Comparison of ENCODE assay signal across 11 cellular contexts in genomic region chr4:153792893-153793227, GRCh38. TPM values are rescaled to one million over a fixed set of nuclear protein-coding genes. Genes with fewer than 3 reads are reported as not detected.
DNase-seq lines count a peak whose midpoint lies in the region; ATAC-seq, FAIRE-seq and TF ChIP-seq lines count a peak whose summit lies in the region.
"Had no signal": no experiment of that assay in that cellular context is flagged by ENCODE, and none has a peak within 500 bp of the region (broad histone marks: within the 10 kb centered on the region; RNA-seq: fewer than 3 reads in every experiment).

No MANE protein-coding gene starts in this region.

- H3K4me1 Mint-ChIP-seq in activated CD4-positive, alpha-beta T cell treated with anti-CD3 and anti-CD28 coated beads, Interleukin-2, amount 10 ng/mL, durations not matched to agents 7 days and 5 days: peaks cover 31% of the 10 kb centered on the region
- peaks cover 12% of the 10 kb centered on the region for H3K4me1 Mint-ChIP-seq in astrocyte (ENCODE audit: low read depth, unreplicated experiment)
- peaks cover 55% of the 10 kb centered on the region for H3K4me1 Mint-ChIP-seq in stimulated activated naive CD8-positive, alpha-beta T cell treated with anti-CD3 and anti-CD28 coated beads, Interleukin-15, amount 100 ng/mL, for 72 hours

- POLR2A ChIA-PET in activated CD4-positive, alpha-beta T cell treated with anti-CD3 and anti-CD28 coated beads, Interleukin-2, amount 10 ng/mL, durations not matched to agents 7 days and 5 days (lab: Charles Lee): no interaction called here

- H3K79me2 ChIP-seq in astrocyte (ENCODE audit: insufficient read depth, low read length): no peaks in the 10 kb centered on the region

- CTCF ChIA-PET in activated CD4-positive, alpha-beta T cell treated with anti-CD3 and anti-CD28 coated beads, Interleukin-2, amount 10 ng/mL, durations not matched to agents 7 days and 5 days (lab: Charles Lee): no interaction called here

- H2AFZ ChIP-seq in astrocyte (ENCODE audit: low read depth, low read length): peak overlapping the region; percentile 64

- no peak overlapping the region for H3K27ac Mint-ChIP-seq in activated CD4-positive, alpha-beta T cell treated with anti-CD3 and anti-CD28 coated beads, Interleukin-2, amount 10 ng/mL, durations not matched to agents 7 days and 5 days
- peak overlapping the region; percentile 47 for H3K27ac Mint-ChIP-seq in astrocyte (ENCODE audit: unreplicated experiment)
- H3K27ac Mint-ChIP-seq in stimulated activated naive CD8-positive, alpha-beta T cell treated with anti-CD3 and anti-CD28 coated beads, Interleukin-15, amount 100 ng/mL, for 72 hours: no peak overlapping the region

- no peak for ATAC-seq in stimulated activated naive CD8-positive, alpha-beta T cell treated with anti-CD3 and anti-CD28 coated beads, Interleukin-15, amount 100 ng/mL, for 72 hours
- no peak for ATAC-seq in HG02870 (IDR thresholded peaks at IDR 0.05; ENCODE audit: unreplicated experiment)
- ATAC-seq in activated CD4-positive, CD25-positive, alpha-beta regulatory T cell treated with anti-CD3 and anti-CD28 coated beads, Interleukin-2, amount 50 U/mL, for 24 hours: no peak

- H3K4me3 Mint-ChIP-seq in activated CD4-positive, alpha-beta T cell treated with anti-CD3 and anti-CD28 coated beads, Interleukin-2, amount 10 ng/mL, durations not matched to agents 7 days and 5 days: peak overlapping the region; percentile 33
- H3K4me3 Mint-ChIP-seq in astrocyte (ENCODE audit: unreplicated experiment): peak overlapping the region; percentile 57
- H3K4me3 Mint-ChIP-seq in stimulated activated naive CD8-positive, alpha-beta T cell treated with anti-CD3 and anti-CD28 coated beads, Interleukin-15, amount 100 ng/mL, for 72 hours: peak overlapping the region; percentile 81 to 85

- no peak for DNase-seq in activated CD4-positive, alpha-beta T cell treated with anti-CD3 and anti-CD28 coated beads, Interleukin-2, amount 10 ng/mL, durations not matched to agents 7 days and 5 days
- no peak for DNase-seq in activated CD4-positive, alpha-beta T cell treated with anti-CD3 and anti-CD28 coated beads, Interleukin-2, amount 50 U/mL, for 4 hours
- DNase-seq in astrocyte (ENCODE audit: low read depth) (no peak), islet precursor cell (peak; percentile 65), cerebellum (ENCODE audit: low spot score) (no peak)
- no peak for DNase-seq in stimulated activated naive CD8-positive, alpha-beta T cell treated with anti-CD3 and anti-CD28 coated beads, Interleukin-15, amount 100 ng/mL, for 72 hours
- DNase-seq: amniotic stem cell, GF-D8 had no signal

- no peak overlapping the region for H3K9ac ChIP-seq in astrocyte (ENCODE audit: low read length)

- H3K4me1 ChIP-seq in astrocyte (ENCODE audit: insufficient read depth, low read length): peaks cover 17% of the 10 kb centered on the region
- H3K4me1 ChIP-seq: A549 had no signal

- H3K9me3 Mint-ChIP-seq in activated CD4-positive, alpha-beta T cell treated with anti-CD3 and anti-CD28 coated beads, Interleukin-2, amount 10 ng/mL, durations not matched to agents 7 days and 5 days: no peaks in the 10 kb centered on the region
- no peaks in the 10 kb centered on the region for H3K9me3 Mint-ChIP-seq in astrocyte (ENCODE audit: unreplicated experiment)
- no peaks in the 10 kb centered on the region for H3K9me3 Mint-ChIP-seq in stimulated activated naive CD8-positive, alpha-beta T cell treated with anti-CD3 and anti-CD28 coated beads, Interleukin-15, amount 100 ng/mL, for 72 hours

- peaks cover 90% of the 10 kb centered on the region for H3K27me3 Mint-ChIP-seq in activated CD4-positive, alpha-beta T cell treated with anti-CD3 and anti-CD28 coated beads, Interleukin-2, amount 10 ng/mL, durations not matched to agents 7 days and 5 days
- H3K27me3 Mint-ChIP-seq in astrocyte (ENCODE audit: low read depth, unreplicated experiment): peaks cover 41% of the 10 kb centered on the region
- peaks cover 100% of the 10 kb centered on the region for H3K27me3 Mint-ChIP-seq in stimulated activated naive CD8-positive, alpha-beta T cell treated with anti-CD3 and anti-CD28 coated beads, Interleukin-15, amount 100 ng/mL, for 72 hours

- peaks cover 69% of the 10 kb centered on the region for H3K27me3 ChIP-seq in astrocyte (ENCODE audit: insufficient read depth, low read length)

- no peak for FAIRE-seq in astrocyte (lab: Jason Lieb, UNC)
- FAIRE-seq: A549 had no signal

- no peak for TF ChIP-seq CTCF in astrocyte (IDR thresholded peaks at IDR 0.05; ENCODE audit: insufficient read depth, low read depth, low read length)

- H3K9me3 ChIP-seq in astrocyte (ENCODE audit: insufficient read depth, low read depth, low read length): no peaks in the 10 kb centered on the region
- H3K9me3 ChIP-seq: A549 had no signal

- H3K4me2 ChIP-seq in astrocyte (ENCODE audit: low read length): peak overlapping the region; percentile 80

- no peaks in the 10 kb centered on the region for H4K20me1 ChIP-seq in astrocyte (ENCODE audit: insufficient read depth, low read length)

- no peak overlapping the region for H3K4me3 ChIP-seq in astrocyte (ENCODE audit: insufficient read depth, low read depth, low read length)
- H3K4me3 ChIP-seq: A549 had no signal

- H3K36me3 ChIP-seq in astrocyte (ENCODE audit: insufficient read depth, low read length): no peaks in the 10 kb centered on the region

- no peaks in the 10 kb centered on the region for H3K36me3 Mint-ChIP-seq in activated CD4-positive, alpha-beta T cell treated with anti-CD3 and anti-CD28 coated beads, Interleukin-2, amount 10 ng/mL, durations not matched to agents 7 days and 5 days (ENCODE audit: low read depth)
- peaks cover 5% of the 10 kb centered on the region for H3K36me3 Mint-ChIP-seq in astrocyte (ENCODE audit: low read depth, unreplicated experiment)

- no peak overlapping the region for H3K27ac ChIP-seq in astrocyte (ENCODE audit: low read depth, low read length)
- H3K27ac ChIP-seq: A549 had no signal

RNA-seq across cellular contexts. Expression of gene SFRP2, which starts 4.0 kb away (rescaled TPM):
- not detected for total RNA-seq in activated CD4-positive, alpha-beta T cell treated with anti-CD3 and anti-CD28 coated beads, Interleukin-2, amount 10 ng/mL, durations not matched to agents 7 days and 5 days
- total RNA-seq in astrocyte (92.8 and 146 TPM in 2 replicates), cerebellum (3.7 TPM)

RNA-seq across cellular contexts. Expression of gene RNF175, which starts 33.0 kb away (rescaled TPM):
- not detected for total RNA-seq in activated CD4-positive, alpha-beta T cell treated with anti-CD3 and anti-CD28 coated beads, Interleukin-2, amount 10 ng/mL, durations not matched to agents 7 days and 5 days
- total RNA-seq in astrocyte (1.0 TPM in 2 replicates), cerebellum (14.5 TPM)

Comparison
In these comparisons a context has a peak if more than half of its experiments do, and no peak if none do; other contexts are left out.
1. H3K4me3 Mint-ChIP-seq: peak in every context shown above with its lines; median percentile 83 in stimulated activated naive CD8-positive, alpha-beta T cell treated with anti-CD3 and anti-CD28 coated beads, Interleukin-15, amount 100 ng/mL, for 72 hours; 57 in astrocyte; 33 in activated CD4-positive, alpha-beta T cell treated with anti-CD3 and anti-CD28 coated beads, Interleukin-2, amount 10 ng/mL, durations not matched to agents 7 days and 5 days.
2. RNA of gene SFRP2, which starts 4.0 kb away (total RNA-seq): 92.8 to 146 TPM in astrocyte; 3.7 TPM in cerebellum (single experiment) and not detected in activated CD4-positive, alpha-beta T cell treated with anti-CD3 and anti-CD28 coated beads, Interleukin-2, amount 10 ng/mL, durations not matched to agents 7 days and 5 days; every median in the first group is over 10 times any median in the second.